Comparison of ENCODE assay signal across 8 cellular contexts in the genomic region with DNA sequence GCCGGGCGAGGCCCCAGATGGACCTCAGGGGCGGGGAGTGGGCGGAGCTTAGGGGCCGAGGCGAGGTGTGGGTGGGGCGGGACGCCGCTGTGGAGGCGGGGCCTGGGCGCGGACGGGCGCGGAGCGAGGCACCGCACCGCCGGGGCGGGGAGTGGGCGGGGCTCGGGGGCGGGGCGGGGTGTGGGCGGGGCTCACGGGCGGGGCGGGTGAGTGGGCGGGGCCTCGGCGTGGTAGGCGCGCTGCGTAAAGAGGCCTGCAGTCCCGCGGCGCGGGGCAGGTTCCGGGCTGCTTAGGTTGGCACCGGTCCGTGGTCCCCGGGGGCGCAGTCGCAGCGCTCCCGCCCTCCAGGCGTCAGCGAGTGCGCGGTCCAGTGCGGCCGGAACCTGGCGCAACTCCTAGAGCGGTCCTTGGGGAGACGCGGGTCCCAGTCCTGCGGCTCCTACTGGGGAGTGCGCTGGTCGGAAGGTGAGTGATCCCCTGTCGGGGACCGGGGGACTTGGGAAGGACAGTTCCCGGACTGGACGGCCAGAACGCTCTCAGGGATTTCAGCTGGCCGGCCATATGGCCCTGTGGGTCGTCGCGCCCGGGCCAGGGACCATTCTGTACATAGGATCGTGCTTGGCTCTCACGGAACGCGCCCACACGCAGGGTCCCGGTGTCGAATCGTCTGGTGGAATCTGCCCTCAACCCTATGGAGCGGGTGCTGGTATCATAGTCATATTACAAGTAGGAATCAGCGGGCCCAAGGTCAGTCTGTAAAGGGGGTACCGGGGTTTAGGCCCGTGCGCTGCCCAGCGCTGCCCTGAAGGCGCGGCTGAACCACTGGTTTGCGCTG. TPM values are rescaled to one million over a fixed set of nuclear protein-coding genes. Genes with fewer than 3 reads are reported as not detected.
DNase-seq lines count a peak whose midpoint lies in the region; ATAC-seq and TF ChIP-seq lines count a peak whose summit lies in the region.

A gene with protein sequence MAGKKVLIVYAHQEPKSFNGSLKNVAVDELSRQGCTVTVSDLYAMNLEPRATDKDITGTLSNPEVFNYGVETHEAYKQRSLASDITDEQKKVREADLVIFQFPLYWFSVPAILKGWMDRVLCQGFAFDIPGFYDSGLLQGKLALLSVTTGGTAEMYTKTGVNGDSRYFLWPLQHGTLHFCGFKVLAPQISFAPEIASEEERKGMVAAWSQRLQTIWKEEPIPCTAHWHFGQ (plus strand): TSS at position 274 of the 835 bp plus-strand sequence. CDS start 6,659 bp downstream, outside the sequence.

- H3K27ac ChIP-seq in HUES6 (ENCODE audit: low read depth, low read length) (peak within 1 kb of the TSS; percentile 22; the same call in 1 of the 2 replicates), muscle layer of duodenum (ENCODE audit: low read length) (peak within 1 kb of the TSS; percentile 82)

- no peaks in the 10 kb centered on the region for H3K9me3 Mint-ChIP-seq in Calu3 (ENCODE audit: low read depth, unreplicated experiment)
- no peaks in the 10 kb centered on the region for H3K9me3 Mint-ChIP-seq in activated T-cell treated with anti-CD3 and anti-CD28 coated beads, Interleukin-2, amount 50 U/mL, for 4 hours

- no peak within 1 kb of the TSS for H3K27ac Mint-ChIP-seq in Calu3 (ENCODE audit: unreplicated experiment)

- H3K27me3 ChIP-seq in HUES6 (ENCODE audit: control insufficient read depth, insufficient read depth, low read length): no peaks in the 10 kb centered on the region
- no peaks in the 10 kb centered on the region for H3K27me3 ChIP-seq in muscle layer of duodenum (ENCODE audit: low read depth, low read length)

- peak; percentile 89 for DNase-seq in Calu3
- DNase-seq in activated T-cell treated with anti-CD3 and anti-CD28 coated beads, Interleukin-2, amount 50 U/mL, for 4 hours: peak; percentile 90
- peak; percentile 80 for DNase-seq in stimulated activated CD8-positive, alpha-beta memory T cell treated with anti-CD3 and anti-CD28 coated beads, Interleukin-7, amount 100 ng/mL, for 24 hours (ENCODE audit: low read depth)

- peak within 1 kb of the TSS; percentile 86 for H3K4me3 Mint-ChIP-seq in Calu3 (ENCODE audit: low read depth, unreplicated experiment)
- H3K4me3 Mint-ChIP-seq in activated T-cell treated with anti-CD3 and anti-CD28 coated beads, Interleukin-2, amount 50 U/mL, for 4 hours: peak within 1 kb of the TSS; percentile 86

- H3K4me1 ChIP-seq in HUES6 (ENCODE audit: control insufficient read depth, insufficient read depth, low read length) (peaks cover 7% of the 10 kb centered on the region; the same call in 1 of the 2 replicates), muscle layer of duodenum (ENCODE audit: control insufficient read depth in 1 of 2, insufficient read depth in 2 of 2, low read length in 2 of 2) (peaks cover 0 to 11% of the 10 kb centered on the region in 2 donors)

- H3K4me1 Mint-ChIP-seq in Calu3 (ENCODE audit: low read depth, unreplicated experiment): no peaks in the 10 kb centered on the region
- peaks cover 28% of the 10 kb centered on the region for H3K4me1 Mint-ChIP-seq in activated T-cell treated with anti-CD3 and anti-CD28 coated beads, Interleukin-2, amount 50 U/mL, for 4 hours (ENCODE audit: low read depth)

- TF ChIP-seq CTCF in Calu3 (IDR thresholded peaks at IDR 0.05; ENCODE audit: unreplicated experiment): no peak

- no TSS peak for BruUV-seq in Calu3 (replicated peaks; lab: Mats Ljungman, UMichigan)

- H3K9me3 ChIP-seq in HUES6 (ENCODE audit: control insufficient read depth, insufficient read depth, low read depth, low read length) (no peaks in the 10 kb centered on the region), muscle layer of duodenum (ENCODE audit: control insufficient read depth in 1 of 2, low read length in 2 of 2) (no peaks in the 10 kb centered on the region)

- no peaks in the 10 kb centered on the region for H3K27me3 Mint-ChIP-seq in Calu3 (ENCODE audit: unreplicated experiment)
- H3K27me3 Mint-ChIP-seq in activated T-cell treated with anti-CD3 and anti-CD28 coated beads, Interleukin-2, amount 50 U/mL, for 4 hours (ENCODE audit: low read depth): no peaks in the 10 kb centered on the region

- H3K36me3 ChIP-seq in HUES6 (ENCODE audit: control insufficient read depth, insufficient read depth, low read length) (peaks cover 11% of the 10 kb centered on the region), muscle layer of duodenum (ENCODE audit: control insufficient read depth in 1 of 2, insufficient read depth in 2 of 2, low read length in 2 of 2) (peaks cover 1 to 5% of the 10 kb centered on the region in 2 donors)

- peak within 1 kb of the TSS; percentile 82 for H3K9ac ChIP-seq in HUES6 (ENCODE audit: low read length)

- peak; percentile 57 for ATAC-seq in GM21390 (IDR thresholded peaks at IDR 0.05; ENCODE audit: unreplicated experiment)
- peak; percentile 78 to 86 for ATAC-seq in activated T-cell treated with anti-CD3 and anti-CD28 coated beads, Interleukin-2, amount 50 U/mL, for 4 hours
- peak; percentile 94 for ATAC-seq in esophagus mucosa

- peak within 1 kb of the TSS; percentile 98 for H3K4me3 ChIP-seq in HUES6 (ENCODE audit: low read depth, low read length)
- H3K4me3 ChIP-seq in muscle layer of duodenum (ENCODE audit: low read depth in 1 of 2, low read length in 2 of 2): peak within 1 kb of the TSS; percentile 84

- peaks cover 13% of the 10 kb centered on the region for H3K36me3 Mint-ChIP-seq in Calu3 (ENCODE audit: insufficient read depth, unreplicated experiment)
- peaks cover 3% of the 10 kb centered on the region for H3K36me3 Mint-ChIP-seq in activated T-cell treated with anti-CD3 and anti-CD28 coated beads, Interleukin-2, amount 50 U/mL, for 4 hours (ENCODE audit: insufficient read depth)

- CTCF ChIA-PET in Calu3 (lab: Charles Lee): interaction anchor here (0.6 to 1.6 kb wide), 6 partner anchors 9 to 259 kb away, joined by 3 to 7 read pairs (median 4); no protein-coding TSS in a partner anchor

- intact Hi-C loops in Calu3 (cut with micrococcal nuclease; ENCODE audit: unreplicated experiment): loop anchor here (2.0 kb wide), 1 partner anchor 55 kb away; no protein-coding TSS in a partner anchor

TF ChIP-seq in PFSK-1, 5 proteins besides CTCF, POLR2A, EP300 and RAD21:
- TF ChIP-seq POLR2AphosphoS5 (IDR thresholded peaks at IDR 0.05; ENCODE audit: low read depth, low read length) (peak; percentile 84), FOXP2 (optimal IDR thresholded peaks at IDR 0.05; ENCODE audit: borderline replicate concordance, extremely low read depth, extremely low read length, insufficient read depth) (no peak)

RNA-seq across cellular contexts. Expression of the gene that starts here (rescaled TPM):
- total RNA-seq in Calu3 (2022) (11.5 and 12.0 TPM in 2 replicates), esophagus mucosa (31.6 TPM)
- polyA plus RNA-seq in PFSK-1 (2012; ENCODE audit: insufficient read length, low read depth): 47.0 TPM
- total RNA-seq in activated T-cell treated with anti-CD3 and anti-CD28 coated beads, Interleukin-2, amount 50 U/mL, for 4 hours: 10 to 100 TPM; 35.5 to 41.8 (median 38.4) TPM

Comparison
In these comparisons a context has a peak if more than half of its experiments do, and no peak if none do; other contexts are left out.
1. Peak in every context shown above with its lines: DNase-seq, ATAC-seq, H3K4me3 ChIP-seq and H3K27ac ChIP-seq.